8 cellular contexts compared by ENCODE assay signal in genomic region chr17:44968225-44969143, GRCh38. TPM values are rescaled to one million over a fixed set of nuclear protein-coding genes. Genes with fewer than 3 reads are reported as not detected.
DNase-seq lines count a peak whose midpoint lies in the region; ATAC-seq lines count a peak whose summit lies in the region.

Gene C1QL1, minus strand, starts transcription at chr17:44968303. Its CDS starts 255 bp downstream, at chr17:44968048.

- H3K27ac ChIP-seq in effector memory CD4-positive, alpha-beta T cell (ENCODE audit: insufficient read depth, low read length, poor library complexity, severe bottlenecking): no peak within 1 kb of the TSS
- H3K27ac ChIP-seq in mesenchymal stem cell (ENCODE audit: low read length, poor library complexity, severe bottlenecking): no peak within 1 kb of the TSS

- ATAC-seq in GM19324 (IDR thresholded peaks at IDR 0.05; ENCODE audit: low FRiP score, unreplicated experiment): peak; percentile 87
- ATAC-seq in HG03520 (IDR thresholded peaks at IDR 0.05; ENCODE audit: unreplicated experiment): peak; percentile 77

- H3K4ac ChIP-seq in mesenchymal stem cell (ENCODE audit: low read depth in 1 of 2, low read length in 2 of 2): peak within 1 kb of the TSS in 1 of 2 experiments; percentile 57

- H2AFZ ChIP-seq in mesenchymal stem cell (ENCODE audit: low read depth, low read length): peak within 1 kb of the TSS; percentile 70

- H3K9me3 ChIP-seq in effector memory CD4-positive, alpha-beta T cell (ENCODE audit: control insufficient read depth, low read length): no peaks in the 10 kb centered on the region
- H3K9me3 ChIP-seq in mesenchymal stem cell (ENCODE audit: control insufficient read depth, low read length): no peaks in the 10 kb centered on the region

- no peak within 1 kb of the TSS for H4K8ac ChIP-seq in mesenchymal stem cell (ENCODE audit: low read length)

- no peaks in the 10 kb centered on the region for H3K36me3 ChIP-seq in effector memory CD4-positive, alpha-beta T cell (ENCODE audit: control insufficient read depth, insufficient read depth, low read length)
- no peaks in the 10 kb centered on the region for H3K36me3 ChIP-seq in mesenchymal stem cell (ENCODE audit: control insufficient read depth in 1 of 2, insufficient read depth in 2 of 2, low read depth in 1 of 2, low read length in 2 of 2)

- peak within 1 kb of the TSS; percentile 20 for H2BK5ac ChIP-seq in mesenchymal stem cell (ENCODE audit: low read depth, low read length, poor library complexity, severe bottlenecking)

- H3K18ac ChIP-seq in mesenchymal stem cell (ENCODE audit: low read depth in 1 of 2, low read length in 2 of 2): peak within 1 kb of the TSS in 1 of 2 experiments; percentile 87

- 2% methylated on average over 72 of the region's 81 CpGs for WGBS in mesenchymal stem cell

- no peak within 1 kb of the TSS for H4K91ac ChIP-seq in mesenchymal stem cell (ENCODE audit: low read length)

- peak within 1 kb of the TSS in 1 of 2 experiments; percentile 56 for H2BK12ac ChIP-seq in mesenchymal stem cell (ENCODE audit: low read length in 2 of 2)

- H3K4me2 ChIP-seq in mesenchymal stem cell (ENCODE audit: low read length, poor library complexity, severe bottlenecking): peak within 1 kb of the TSS; percentile 98

- DNase-seq in AML-193 (lab: John Stamatoyannopoulos, UW) (peak; percentile 81 to 83), NCI-H748 treated with DMSO at 0.1 percent for 48 hours (lab: John Stamatoyannopoulos, UW) (peak; percentile 77), mesenchymal stem cell (peak; percentile 91)
- peak; percentile 68 to 82 for DNase-seq in activated CD8-positive, alpha-beta memory T cell treated with anti-CD3 and anti-CD28 coated beads for 1 hour (ENCODE audit: extremely low read depth in 1 of 2, low read depth in 1 of 2)
- peak; percentile 73 to 78 (median 76) for DNase-seq in effector memory CD4-positive, alpha-beta T cell
- peak; percentile 70 to 92 (median 77) for DNase-seq in stimulated activated CD4-positive, alpha-beta T cell treated with anti-CD3 and anti-CD28 coated beads, TNF-alpha, amount 100 ng/mL, for 48 hours (ENCODE audit: low read depth in 3 of 3)

- no peaks in the 10 kb centered on the region for H3K79me1 ChIP-seq in mesenchymal stem cell (replicated peaks; ENCODE audit: low read length, poor library complexity, severe bottlenecking)

- peak within 1 kb of the TSS in 1 of 2 experiments; percentile 98 for H3K14ac ChIP-seq in mesenchymal stem cell (ENCODE audit: low read length in 2 of 2)

- peak within 1 kb of the TSS; percentile 43 for H3K9ac ChIP-seq in mesenchymal stem cell (ENCODE audit: low read length)

- peaks cover 37% of the 10 kb centered on the region for H3K27me3 ChIP-seq in effector memory CD4-positive, alpha-beta T cell (replicated peaks; ENCODE audit: control insufficient read depth, insufficient read depth, low read length, poor library complexity, severe bottlenecking)
- peaks cover 45 to 56% of the 10 kb centered on the region in 2 experiments for H3K27me3 ChIP-seq in mesenchymal stem cell (ENCODE audit: control insufficient read depth in 1 of 2, insufficient read depth in 1 of 2, low read length in 2 of 2)

- no peak within 1 kb of the TSS for H2BK120ac ChIP-seq in mesenchymal stem cell (ENCODE audit: low read depth, low read length)

- peak within 1 kb of the TSS in 1 of 2 experiments; percentile 99 for H3K23ac ChIP-seq in mesenchymal stem cell (ENCODE audit: low read length in 2 of 2)

- no peak within 1 kb of the TSS for H2AK5ac ChIP-seq in mesenchymal stem cell (ENCODE audit: low read length, severe bottlenecking)

- peak within 1 kb of the TSS; percentile 38 for H2BK15ac ChIP-seq in mesenchymal stem cell (ENCODE audit: low read depth, poor library complexity, severe bottlenecking)

- peaks cover 34% of the 10 kb centered on the region for H3K4me1 ChIP-seq in effector memory CD4-positive, alpha-beta T cell (ENCODE audit: control insufficient read depth, insufficient read depth, low read length, poor library complexity, severe bottlenecking)
- H3K4me1 ChIP-seq in mesenchymal stem cell (ENCODE audit: control insufficient read depth, insufficient read depth, low read depth, low read length): peaks cover 36% of the 10 kb centered on the region

- H3K4me3 ChIP-seq in effector memory CD4-positive, alpha-beta T cell (ENCODE audit: insufficient read depth, low read depth, low read length, poor library complexity, severe bottlenecking): peak within 1 kb of the TSS; percentile 41
- peak within 1 kb of the TSS; percentile 42 to 79 for H3K4me3 ChIP-seq in mesenchymal stem cell (ENCODE audit: insufficient read depth in 1 of 2, low read depth in 1 of 2, low read length in 2 of 2)

RNA-seq across cellular contexts. Expression of gene C1QL1, which starts in this region (rescaled TPM):
- polyA plus RNA-seq in mesenchymal stem cell (2013, experiment 1 of 2): 9.0 TPM
- polyA plus RNA-seq in mesenchymal stem cell (2013, experiment 2 of 2): 9.5 TPM
